Comparison of ENCODE assay signal across 23 cellular contexts in the genomic region with DNA sequence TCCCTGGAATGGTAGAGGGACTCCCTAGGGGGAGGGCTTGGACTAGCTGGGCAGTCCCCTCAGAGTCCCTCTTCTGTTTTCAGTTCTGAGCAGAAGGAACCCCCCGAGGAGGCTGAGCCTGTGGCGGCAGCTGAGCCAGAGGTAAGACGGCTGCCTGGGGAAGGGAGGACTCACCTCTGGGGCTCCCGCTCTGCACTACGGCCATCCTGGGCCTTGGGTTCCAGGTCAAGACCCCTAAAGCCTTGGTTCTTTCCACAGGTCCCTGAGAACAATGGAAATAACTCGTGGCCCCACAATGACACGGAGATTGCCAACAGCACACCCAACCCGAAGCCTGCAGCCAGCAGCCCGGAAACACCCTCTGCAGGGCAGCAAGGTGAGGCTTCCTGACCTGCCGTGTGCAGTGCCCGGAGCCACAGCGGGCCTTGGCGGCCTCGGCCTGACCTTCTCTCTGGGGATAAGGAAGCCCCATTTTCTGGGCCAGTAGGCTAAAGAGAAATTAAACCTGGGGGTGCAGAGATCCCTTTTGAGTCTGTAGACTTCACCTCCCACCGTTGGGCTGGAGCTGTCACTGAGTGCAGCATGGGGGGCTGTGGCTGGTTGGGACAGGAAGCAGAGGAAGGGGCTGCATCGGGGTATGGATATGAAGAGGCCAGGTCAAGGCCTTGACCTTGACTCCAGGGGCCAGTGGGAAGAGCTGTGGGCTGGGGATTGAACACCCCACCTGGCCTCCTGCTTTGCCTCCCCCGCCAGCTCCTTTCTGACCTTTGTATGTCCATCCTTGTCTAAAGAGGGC. TPM values are rescaled to one million over a fixed set of nuclear protein-coding genes. Genes with fewer than 3 reads are reported as not detected.
A peak's percentile ranks its signal among the peaks of the same experiment; 100 is the strongest.
DNase-seq lines count a peak whose midpoint lies in the region; ATAC-seq and TF ChIP-seq lines count a peak whose summit lies in the region.
"Had no signal": no experiment of that assay in that cellular context is flagged by ENCODE, and none has a peak within 500 bp of the region (broad histone marks: within the 10 kb centered on the region; RNA-seq: fewer than 3 reads in every experiment).

No MANE protein-coding gene starts in this region.

- no peak overlapping the region for H4K91ac ChIP-seq in neuronal stem cell (ENCODE audit: low read depth, low read length, poor library complexity)

- POLR2A ChIA-PET in activated CD4-positive, alpha-beta memory T cell treated with anti-CD3 and anti-CD28 coated beads, Interleukin-2, amount 10 ng/mL, durations not matched to agents 7 days and 5 days (lab: Charles Lee), result no interaction called here
- POLR2A ChIA-PET in activated CD4-positive, alpha-beta memory T cell treated with anti-CD3 and anti-CD28 coated beads for 36 hours (lab: Charles Lee), result interaction anchor here (0.5 kb wide), 1 partner anchor 120 kb away, joined by 3 read pairs; no protein-coding TSS in a partner anchor
- POLR2A ChIA-PET in CD4-positive, alpha-beta T cell (lab: Charles Lee), result no interaction called here

- H3K4me3 ChIP-seq in right cardiac atrium (ENCODE audit: low read length) (no peak overlapping the region), neuronal stem cell (ENCODE audit: low read length in 2 of 2) (no peak overlapping the region)

- H3K27ac Mint-ChIP-seq in activated CD4-positive, alpha-beta memory T cell treated with anti-CD3 and anti-CD28 coated beads, Interleukin-2, amount 10 ng/mL, durations not matched to agents 7 days and 5 days, result no peak overlapping the region
- no peak overlapping the region for H3K27ac Mint-ChIP-seq in activated CD4-positive, alpha-beta memory T cell treated with anti-CD3 and anti-CD28 coated beads for 36 hours
- no peak overlapping the region for H3K27ac Mint-ChIP-seq in CD4-positive, alpha-beta T cell
- H3K27ac Mint-ChIP-seq: CD4-positive, CD25-positive, alpha-beta regulatory T cell had no signal

- H3K27me3 ChIP-seq in right cardiac atrium (ENCODE audit: control insufficient read depth, insufficient read depth), result no peaks in the 10 kb centered on the region
- H3K27me3 ChIP-seq in neuronal stem cell (ENCODE audit: control insufficient read depth in 3 of 3, insufficient read depth in 3 of 3, low read depth in 1 of 3, low read length in 3 of 3), result no peaks in the 10 kb centered on the region
- H3K27me3 ChIP-seq in CD4-positive, alpha-beta T cell (ENCODE audit: control insufficient read depth, insufficient read depth, low read length), result no peaks in the 10 kb centered on the region
- H3K27me3 ChIP-seq: BE2C had no signal

- H4K8ac ChIP-seq in neuronal stem cell (ENCODE audit: low read depth, low read length), result no peak overlapping the region

- no peak overlapping the region for H2AFZ ChIP-seq in neuronal stem cell (ENCODE audit: low read length)

- H3K27me3 Mint-ChIP-seq in activated CD4-positive, alpha-beta memory T cell treated with anti-CD3 and anti-CD28 coated beads, Interleukin-2, amount 10 ng/mL, durations not matched to agents 7 days and 5 days, result no peaks in the 10 kb centered on the region
- H3K27me3 Mint-ChIP-seq in activated CD4-positive, alpha-beta memory T cell treated with anti-CD3 and anti-CD28 coated beads for 36 hours, result no peaks in the 10 kb centered on the region
- no peaks in the 10 kb centered on the region for H3K27me3 Mint-ChIP-seq in CD4-positive, alpha-beta T cell
- H3K27me3 Mint-ChIP-seq: CD4-positive, CD25-positive, alpha-beta regulatory T cell had no signal

- H3K4ac ChIP-seq in neuronal stem cell (ENCODE audit: low read length), result no peak overlapping the region

- no peak overlapping the region for H3K4me3 Mint-ChIP-seq in activated CD4-positive, alpha-beta memory T cell treated with anti-CD3 and anti-CD28 coated beads, Interleukin-2, amount 10 ng/mL, durations not matched to agents 7 days and 5 days
- no peak overlapping the region for H3K4me3 Mint-ChIP-seq in activated CD4-positive, alpha-beta memory T cell treated with anti-CD3 and anti-CD28 coated beads for 36 hours
- no peak overlapping the region for H3K4me3 Mint-ChIP-seq in CD4-positive, alpha-beta T cell
- H3K4me3 Mint-ChIP-seq: CD4-positive, CD25-positive, alpha-beta regulatory T cell had no signal

- H3K9me3 Mint-ChIP-seq in activated CD4-positive, alpha-beta memory T cell treated with anti-CD3 and anti-CD28 coated beads, Interleukin-2, amount 10 ng/mL, durations not matched to agents 7 days and 5 days, result no peaks in the 10 kb centered on the region
- no peaks in the 10 kb centered on the region for H3K9me3 Mint-ChIP-seq in activated CD4-positive, alpha-beta memory T cell treated with anti-CD3 and anti-CD28 coated beads for 36 hours
- H3K9me3 Mint-ChIP-seq in CD4-positive, alpha-beta T cell, result no peaks in the 10 kb centered on the region
- H3K9me3 Mint-ChIP-seq: CD4-positive, CD25-positive, alpha-beta regulatory T cell had no signal

- H3K9me3 ChIP-seq in right cardiac atrium (ENCODE audit: control insufficient read depth, low read length) (no peaks in the 10 kb centered on the region), neuronal stem cell (replicated peaks in 1 of 2; ENCODE audit: control insufficient read depth in 2 of 2, insufficient read depth in 1 of 2, low read depth in 1 of 2, low read length in 2 of 2) (peaks cover 0 to under 1% of the 10 kb centered on the region in 2 donors)
- no peaks in the 10 kb centered on the region for H3K9me3 ChIP-seq in CD4-positive, alpha-beta T cell (ENCODE audit: control insufficient read depth, low read length)
- H3K9me3 ChIP-seq: BE2C, Caco-2 had no signal

- H3K27ac ChIP-seq in right cardiac atrium (ENCODE audit: low read length), result no peak overlapping the region
- H3K27ac ChIP-seq in neuronal stem cell (replicated peaks; ENCODE audit: low read length), result no peak overlapping the region
- H3K27ac ChIP-seq in CD4-positive, alpha-beta T cell (ENCODE audit: low read depth, low read length), result no peak overlapping the region
- H3K27ac ChIP-seq: HL-60, RWPE1 had no signal

- 93% methylated on average over 17 of the region's 17 CpGs for WGBS in right cardiac atrium
- no CpG with 5 or more reads among the region's 17 CpGs for WGBS in neuronal stem cell (ENCODE audit: extremely low coverage in 2 of 2, insufficient read length in 2 of 2, insufficient replicate concordance in 1 of 2), 2 donors

- intact Hi-C loops in activated CD4-positive, alpha-beta memory T cell treated with anti-CD3 and anti-CD28 coated beads for 36 hours (cut with micrococcal nuclease), result no loop called here
- intact Hi-C loops in cardiac septum (cut with DNase I) (no loop called here), right cardiac atrium (cut with DNase I) (no loop called here)
- intact Hi-C loops in CD4-positive, alpha-beta T cell (cut with DNase I, micrococcal nuclease), result no loop called here

- no peak overlapping the region for H3K9ac ChIP-seq in neuronal stem cell (ENCODE audit: low read depth, low read length, poor library complexity)

- H3K36me3 Mint-ChIP-seq in activated CD4-positive, alpha-beta memory T cell treated with anti-CD3 and anti-CD28 coated beads, Interleukin-2, amount 10 ng/mL, durations not matched to agents 7 days and 5 days (ENCODE audit: low read depth), result peaks cover 64% of the 10 kb centered on the region
- H3K36me3 Mint-ChIP-seq in activated CD4-positive, alpha-beta memory T cell treated with anti-CD3 and anti-CD28 coated beads for 36 hours, result peaks cover 23% of the 10 kb centered on the region
- peaks cover 66% of the 10 kb centered on the region for H3K36me3 Mint-ChIP-seq in CD4-positive, alpha-beta T cell (ENCODE audit: low read depth)

- peaks cover 13% of the 10 kb centered on the region for H3K4me1 Mint-ChIP-seq in activated CD4-positive, alpha-beta memory T cell treated with anti-CD3 and anti-CD28 coated beads, Interleukin-2, amount 10 ng/mL, durations not matched to agents 7 days and 5 days
- peaks cover 6% of the 10 kb centered on the region for H3K4me1 Mint-ChIP-seq in activated CD4-positive, alpha-beta memory T cell treated with anti-CD3 and anti-CD28 coated beads for 36 hours (ENCODE audit: low read depth)
- H3K4me1 Mint-ChIP-seq in CD4-positive, alpha-beta T cell (ENCODE audit: low read depth), result no peaks in the 10 kb centered on the region

- H2AK5ac ChIP-seq in neuronal stem cell (ENCODE audit: low read depth, low read length), result no peak overlapping the region

- peak overlapping the region; percentile 71 for H2BK5ac ChIP-seq in neuronal stem cell (ENCODE audit: low read length)

- no peak for TF ChIP-seq CTCF in CD4-positive, alpha-beta T cell (IDR thresholded peaks at IDR 0.05)

- H2BK12ac ChIP-seq in neuronal stem cell (ENCODE audit: low read length), result no peak overlapping the region

- DNase-seq in activated CD4-positive, alpha-beta memory T cell treated with anti-CD3 and anti-CD28 coated beads, Interleukin-2, amount 10 ng/mL, durations not matched to agents 7 days and 5 days, result peak; percentile 9
- DNase-seq in activated CD4-positive, alpha-beta memory T cell treated with anti-CD3 and anti-CD28 coated beads for 36 hours, result no peak
- DNase-seq in cardiac septum (ENCODE audit: low spot score) (peak; percentile 58), right cardiac atrium (no peak), neuronal stem cell (ENCODE audit: low spot score) (no peak), ureter (ENCODE audit: low spot score) (peak; percentile 34), foreskin melanocyte (no peak)
- DNase-seq in CD4-positive, alpha-beta T cell, result no peak
- DNase-seq: BE2C; CD4-positive, CD25-positive, alpha-beta regulatory T cell; IMR-90; NCI-H1417 treated with DMSO at 0.1 percent for 48 hours; NCI-H187 treated with DMSO at 0.1 percent for 48 hours; NCI-H2227 treated with DMSO at 0.1 percent for 48 hours; NCI-H524 treated with DMSO at 0.1 percent for 48 hours; PC-3 had no signal

- no peak for ATAC-seq in right cardiac atrium
- ATAC-seq in CD4-positive, alpha-beta T cell (ENCODE audit: poor library complexity), result no peak
- ATAC-seq: HCT116, PC-3 had no signal

- no peak overlapping the region for H3K18ac ChIP-seq in neuronal stem cell (ENCODE audit: low read length)

- H3K4me2 ChIP-seq in neuronal stem cell (ENCODE audit: insufficient read depth, low read length, poor library complexity, severe bottlenecking), result no peak overlapping the region

- no peak overlapping the region for H2BK15ac ChIP-seq in neuronal stem cell (ENCODE audit: low read length)

- no peak overlapping the region for H2BK120ac ChIP-seq in neuronal stem cell (ENCODE audit: low read depth, low read length)

- peaks cover 60 to 98% of the 10 kb centered on the region in 2 donors for H3K36me3 ChIP-seq in neuronal stem cell (replicated peaks in 1 of 2; ENCODE audit: control insufficient read depth in 2 of 2, insufficient read depth in 2 of 2, low read length in 2 of 2)

- peaks cover 5% of the 10 kb centered on the region for H3K79me1 ChIP-seq in neuronal stem cell (ENCODE audit: low read depth, low read length)

- CTCF ChIA-PET in activated CD4-positive, alpha-beta memory T cell treated with anti-CD3 and anti-CD28 coated beads, Interleukin-2, amount 10 ng/mL, durations not matched to agents 7 days and 5 days (lab: Charles Lee), result no interaction called here
- CTCF ChIA-PET in activated CD4-positive, alpha-beta memory T cell treated with anti-CD3 and anti-CD28 coated beads for 36 hours (lab: Charles Lee), result no interaction called here
- CTCF ChIA-PET in CD4-positive, alpha-beta T cell (lab: Charles Lee), result no interaction called here

- peak overlapping the region; percentile 21 for H3K23ac ChIP-seq in neuronal stem cell (ENCODE audit: low read depth, low read length, poor library complexity)

- no peaks in the 10 kb centered on the region for H3K4me1 ChIP-seq in right cardiac atrium (ENCODE audit: control insufficient read depth, insufficient read depth, low read length)
- H3K4me1 ChIP-seq in neuronal stem cell (ENCODE audit: control insufficient read depth in 2 of 2, insufficient read depth in 1 of 2, low read depth in 1 of 2, low read length in 2 of 2), result no peaks in the 10 kb centered on the region
- H3K4me1 ChIP-seq: BE2C, Caco-2 had no signal

- no peak overlapping the region for H3K14ac ChIP-seq in neuronal stem cell (ENCODE audit: low read length)

RNA-seq across cellular contexts. Expression of gene INCENP, which starts 15.0 kb away (rescaled TPM):
- total RNA-seq in activated CD4-positive, alpha-beta memory T cell treated with anti-CD3 and anti-CD28 coated beads, Interleukin-2, amount 10 ng/mL, durations not matched to agents 7 days and 5 days, result 100 to 1,000 TPM; 156 to 169 TPM
- total RNA-seq in activated CD4-positive, alpha-beta memory T cell treated with anti-CD3 and anti-CD28 coated beads for 36 hours, result 100 to 1,000 TPM; 128 to 133 TPM
- total RNA-seq in cardiac septum, result 13.5 TPM
- 10 to 100 TPM; 15.1 to 24.4 (median 19.7) TPM for total RNA-seq in right cardiac atrium
- polyA plus RNA-seq in right cardiac atrium, result 3.6 TPM
- polyA plus RNA-seq in neuronal stem cell (2013, experiment 1 of 2), result 57.5 TPM
- polyA plus RNA-seq in neuronal stem cell (2013, experiment 2 of 2), result 59.1 TPM
- 14.4 TPM for total RNA-seq in ureter
- total RNA-seq in CD4-positive, alpha-beta T cell, result 10 to 100 TPM; 12.6 to 16.3 TPM

RNA-seq across cellular contexts. Expression of gene SCGB1D1, which starts 51.2 kb away (rescaled TPM):
- not detected for total RNA-seq in activated CD4-positive, alpha-beta memory T cell treated with anti-CD3 and anti-CD28 coated beads, Interleukin-2, amount 10 ng/mL, durations not matched to agents 7 days and 5 days
- total RNA-seq in activated CD4-positive, alpha-beta memory T cell treated with anti-CD3 and anti-CD28 coated beads for 36 hours, result not detected
- total RNA-seq in cardiac septum, result not detected
- total RNA-seq in right cardiac atrium, result not detected
- not detected for polyA plus RNA-seq in right cardiac atrium
- polyA plus RNA-seq in neuronal stem cell (2013, experiment 1 of 2), result not detected
- not detected for polyA plus RNA-seq in neuronal stem cell (2013, experiment 2 of 2)
- total RNA-seq in ureter, result not detected
- total RNA-seq in CD4-positive, alpha-beta T cell, result not detected
- total RNA-seq: A172; Caco-2; CD4-positive, CD25-positive, alpha-beta regulatory T cell; HT1080; IMR-90; M059J; PC-3 had no signal
- polyA plus RNA-seq: CD4-positive, CD25-positive, alpha-beta regulatory T cell; IMR-90 had no signal

Comparison
In these comparisons a context has a peak if more than half of its experiments do, and no peak if none do; other contexts are left out.
1. DNase-seq: peak in activated CD4-positive, alpha-beta memory T cell treated with anti-CD3 and anti-CD28 coated beads, Interleukin-2, amount 10 ng/mL, durations not matched to agents 7 days and 5 days (single experiment), cardiac septum (single experiment) and ureter (single experiment); none in activated CD4-positive, alpha-beta memory T cell treated with anti-CD3 and anti-CD28 coated beads for 36 hours (single experiment), right cardiac atrium (0 of 3), neuronal stem cell (single experiment), CD4-positive, alpha-beta T cell (0 of 10) and foreskin melanocyte (single experiment).